In the genomic region with DNA sequence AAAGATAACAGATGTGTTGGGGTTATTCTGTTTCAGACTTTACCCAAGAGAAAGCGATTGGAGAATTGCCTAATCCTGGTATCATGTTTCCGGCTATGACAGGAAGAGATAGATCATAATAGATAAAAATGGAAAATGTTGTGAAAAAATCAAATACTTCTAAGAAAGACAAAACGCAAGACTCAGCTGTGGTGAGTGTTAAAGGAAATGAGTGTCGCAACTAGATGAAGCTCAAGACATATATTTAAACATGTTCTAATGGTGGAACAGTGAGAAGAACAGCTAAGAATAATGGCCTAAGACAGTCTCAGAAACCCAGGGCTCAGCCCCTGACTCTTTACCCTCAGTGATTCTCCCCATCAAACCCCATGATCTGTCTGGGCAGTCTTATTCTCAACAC, we compare ENCODE assay signal across 1 cellular context.
TF ChIP-seq lines count a peak whose summit lies in the region.

No MANE protein-coding gene starts in this region.

TF ChIP-seq in H1, 55 proteins besides CTCF, POLR2A, EP300 and RAD21 (continued from another document):
- no peak for TF ChIP-seq TBP (IDR thresholded peaks at IDR 0.05; ENCODE audit: low read depth, low read length)
- TF ChIP-seq BRCA1 (IDR thresholded peaks at IDR 0.05; ENCODE audit: low read depth, low read length), result no peak
- no peak for TF ChIP-seq SIX5 (IDR thresholded peaks at IDR 0.05; ENCODE audit: low read depth, low read length)
